Comparison of ENCODE assay signal across 19 cellular contexts in the genomic region with DNA sequence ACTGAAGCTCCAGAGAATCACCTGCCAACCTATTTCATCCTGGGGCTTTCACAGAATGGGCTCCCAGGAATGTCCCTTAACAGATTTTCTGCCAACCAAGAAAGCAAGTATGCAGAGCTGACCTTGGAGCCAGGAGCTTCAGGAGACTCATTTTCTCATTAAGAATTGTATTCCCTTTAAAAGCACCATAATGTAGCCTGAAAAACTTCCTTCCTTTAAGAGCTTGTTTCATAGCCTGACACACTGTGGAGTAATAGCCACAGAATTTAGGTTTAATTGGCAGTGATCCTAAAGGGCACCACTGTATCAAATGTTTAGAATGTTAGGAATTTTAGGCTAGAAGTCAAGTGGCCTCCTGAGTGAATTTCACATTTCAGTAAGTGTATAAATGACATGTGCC.
DNase-seq lines count a peak whose midpoint lies in the region; ATAC-seq and TF ChIP-seq lines count a peak whose summit lies in the region.
"Had no signal": no experiment of that assay in that cellular context is flagged by ENCODE, and none has a peak within 500 bp of the region (broad histone marks: within the 10 kb centered on the region; RNA-seq: fewer than 3 reads in every experiment).

No MANE protein-coding gene starts in this region.

- H3K4me3 ChIP-seq in fibroblast of mammary gland (ENCODE audit: control insufficient read depth, low read depth, low read length) (no peak overlapping the region), retinal pigment epithelial cell (ENCODE audit: low read length) (no peak overlapping the region)
- H3K4me3 ChIP-seq: Peyer's patch had no signal

- no peaks in the 10 kb centered on the region for H3K9me3 Mint-ChIP-seq in HFFc6

- TF ChIP-seq CTCF in HFFc6 (IDR thresholded peaks at IDR 0.05) = no peak
- TF ChIP-seq CTCF in fibroblast of mammary gland (conservative IDR thresholded peaks at IDR 0.05; ENCODE audit: control insufficient read depth, insufficient read depth, low read depth, low read length) = no peak
- TF ChIP-seq CTCF in retinal pigment epithelial cell (conservative IDR thresholded peaks at IDR 0.05; ENCODE audit: low read depth, low read length) = no peak

- H3K4me3 Mint-ChIP-seq in HFFc6 = no peak overlapping the region
- H3K4me3 Mint-ChIP-seq: immature natural killer cell, T-cell had no signal

- no peaks in the 10 kb centered on the region; the same call in 1 of the 2 replicates for H3K36me3 Mint-ChIP-seq in HFFc6 (ENCODE audit: low read depth)
- H3K36me3 Mint-ChIP-seq: immature natural killer cell, T-cell had no signal

- DNase-seq in HFFc6 = peak; percentile 68
- peak; percentile 17 for DNase-seq in fibroblast of mammary gland (ENCODE audit: low read depth)
- DNase-seq in retinal pigment epithelial cell (ENCODE audit: low read depth) = peak; percentile 62
- DNase-seq in NCI-H2029 treated with DMSO at 0.1 percent for 48 hours (lab: John Stamatoyannopoulos, UW) = no peak
- DNase-seq in amniotic stem cell (lab: John Stamatoyannopoulos, UW) = no peak
- no peak for DNase-seq in RPMI8226
- DNase-seq: activated effector memory CD4-positive, alpha-beta T cell treated with Interleukin-2 at 50 U/mL for 16 hours; aorta; DMS79 treated with DMSO at 0.1 percent for 48 hours; glutamatergic neuron; immature natural killer cell; Kasumi-1; NCI-H187; NCI-H69; Peyer's patch; posterior cingulate gyrus; T-cell had no signal

- peaks cover 70% of the 10 kb centered on the region for H3K4me1 Mint-ChIP-seq in HFFc6 (ENCODE audit: low read depth)
- H3K4me1 Mint-ChIP-seq: immature natural killer cell, T-cell had no signal

- peak overlapping the region; percentile 38 for H3K27ac Mint-ChIP-seq in HFFc6
- H3K27ac Mint-ChIP-seq: immature natural killer cell, T-cell had no signal

- ATAC-seq in SK-N-SH treated with all-trans-retinoic acid at 6 μM for 48 hours (peak; percentile 70; the same call in 2 of the 3 replicates), GM18511 (IDR thresholded peaks at IDR 0.05; ENCODE audit: unreplicated experiment) (no peak)
- ATAC-seq: T-cell had no signal

- H3K27me3 Mint-ChIP-seq in HFFc6 (ENCODE audit: insufficient read depth) = no peaks in the 10 kb centered on the region; the same call in 1 of the 2 replicates
- H3K27me3 Mint-ChIP-seq: T-cell had no signal

TF ChIP-seq in SK-N-SH treated with all-trans-retinoic acid at 6 μM for 48 hours, 23 proteins besides CTCF, POLR2A, EP300 and RAD21:
- no peak for TF ChIP-seq GLIS3 (CRISPR knock-in tag; IDR thresholded peaks at IDR 0.05)

Comparison
In these comparisons a context has a peak if more than half of its experiments do, and no peak if none do; other contexts are left out.
1. DNase-seq: peak in HFFc6 (single experiment), fibroblast of mammary gland (single experiment) and retinal pigment epithelial cell (single experiment); none in NCI-H2029 treated with DMSO at 0.1 percent for 48 hours (single experiment), amniotic stem cell (single experiment) and RPMI8226 (single experiment).